Comparison of ENCODE assay signal across 20 cellular contexts in genomic region chr11:118050208-118050891, GRCh38. TPM values are rescaled to one million over a fixed set of nuclear protein-coding genes. Genes with fewer than 3 reads are reported as not detected.
DNase-seq lines count a peak whose midpoint lies in the region; ATAC-seq and TF ChIP-seq lines count a peak whose summit lies in the region.
"Had no signal": no experiment of that assay in that cellular context is flagged by ENCODE, and none has a peak within 500 bp of the region (broad histone marks: within the 10 kb centered on the region; RNA-seq: fewer than 3 reads in every experiment).

No MANE protein-coding gene starts in this region.

- H3K27ac ChIP-seq in vagina: no peak overlapping the region
- H3K27ac ChIP-seq: 22Rv1, body of pancreas, lower lobe of right lung had no signal

- H3K27ac Mint-ChIP-seq in T-helper 1 cell treated with Interleukin-12 subunit alpha and Interleukin-12 subunit beta and Interleukin-4 antibody, amounts not matched to agents 30 μg/mL and 1 μg/mL, for 36 hours: peak overlapping the region; percentile 99
- H3K27ac Mint-ChIP-seq in stimulated activated naive CD8-positive, alpha-beta T cell treated with anti-CD3 and anti-CD28 coated beads, Interleukin-15, Interleukin-2, amounts not matched to agents 100 ng/mL and 50 ng/mL, for 24 hours: peak overlapping the region; percentile 57
- peak overlapping the region in 1 of 2 donors; percentile 75 for H3K27ac Mint-ChIP-seq in stimulated activated naive CD8-positive, alpha-beta T cell treated with anti-CD3 and anti-CD28 coated beads, Interleukin-15, amount 100 ng/mL, for 72 hours
- peak overlapping the region; percentile 76 to 92 (median 90) for H3K27ac Mint-ChIP-seq in immature natural killer cell
- H3K27ac Mint-ChIP-seq in glutamatergic neuron (ENCODE audit: unreplicated experiment): no peak overlapping the region
- H3K27ac Mint-ChIP-seq: H9 had no signal

- H3K36me3 Mint-ChIP-seq in T-helper 1 cell treated with Interleukin-12 subunit alpha and Interleukin-12 subunit beta and Interleukin-4 antibody, amounts not matched to agents 30 μg/mL and 1 μg/mL, for 36 hours (ENCODE audit: low read depth): peaks cover 5% of the 10 kb centered on the region
- H3K36me3 Mint-ChIP-seq in stimulated activated naive CD8-positive, alpha-beta T cell treated with anti-CD3 and anti-CD28 coated beads, Interleukin-15, Interleukin-2, amounts not matched to agents 100 ng/mL and 50 ng/mL, for 24 hours (ENCODE audit: low read depth): no peaks in the 10 kb centered on the region
- H3K36me3 Mint-ChIP-seq in immature natural killer cell (no peaks in the 10 kb centered on the region), glutamatergic neuron (ENCODE audit: unreplicated experiment) (no peaks in the 10 kb centered on the region)

- no peaks in the 10 kb centered on the region for H3K27me3 ChIP-seq in vagina
- H3K27me3 ChIP-seq: body of pancreas had no signal

- H3K4me1 ChIP-seq in vagina: no peaks in the 10 kb centered on the region
- H3K4me1 ChIP-seq: body of pancreas, lower lobe of right lung had no signal

- H3K36me3 ChIP-seq in vagina: no peaks in the 10 kb centered on the region
- H3K36me3 ChIP-seq: lower lobe of right lung had no signal

- no peak for TF ChIP-seq POLR2A in vagina (IDR thresholded peaks at IDR 0.05)

- ATAC-seq in stimulated activated naive CD8-positive, alpha-beta T cell treated with anti-CD3 and anti-CD28 coated beads, Interleukin-15, amount 100 ng/mL, for 72 hours: no peak
- ATAC-seq: body of pancreas, PC-3, right cardiac atrium had no signal

- H3K9me3 Mint-ChIP-seq in T-helper 1 cell treated with Interleukin-12 subunit alpha and Interleukin-12 subunit beta and Interleukin-4 antibody, amounts not matched to agents 30 μg/mL and 1 μg/mL, for 36 hours: no peaks in the 10 kb centered on the region
- H3K9me3 Mint-ChIP-seq in stimulated activated naive CD8-positive, alpha-beta T cell treated with anti-CD3 and anti-CD28 coated beads, Interleukin-15, Interleukin-2, amounts not matched to agents 100 ng/mL and 50 ng/mL, for 24 hours: no peaks in the 10 kb centered on the region
- H3K9me3 Mint-ChIP-seq in stimulated activated naive CD8-positive, alpha-beta T cell treated with anti-CD3 and anti-CD28 coated beads, Interleukin-15, amount 100 ng/mL, for 72 hours: no peaks in the 10 kb centered on the region
- H3K9me3 Mint-ChIP-seq in immature natural killer cell: no peaks in the 10 kb centered on the region
- no peaks in the 10 kb centered on the region for H3K9me3 Mint-ChIP-seq in glutamatergic neuron (ENCODE audit: unreplicated experiment)
- H3K9me3 Mint-ChIP-seq: H9 had no signal

- DNase-seq in T-helper 1 cell: no peak
- DNase-seq in stimulated activated naive CD8-positive, alpha-beta T cell treated with anti-CD3 and anti-CD28 coated beads, Interleukin-15, amount 100 ng/mL, for 72 hours: no peak
- DNase-seq in immature natural killer cell: no peak
- DNase-seq in vagina (ENCODE audit: extremely low spot score in 2 of 2): peak; percentile 81 to 84
- DNase-seq in glutamatergic neuron: no peak
- no peak for DNase-seq in activated CD4-positive, CD25-positive, alpha-beta regulatory T cell (lab: John Stamatoyannopoulos, UW)
- DNase-seq: AML-193, body of pancreas, H9, lower lobe of right lung, NCI-H1694, occipital lobe, PC-3, right cardiac atrium, SHP77 treated with DMSO at 0.1 percent for 48 hours, substantia nigra had no signal

- no peak overlapping the region for H3K4me3 Mint-ChIP-seq in T-helper 1 cell treated with Interleukin-12 subunit alpha and Interleukin-12 subunit beta and Interleukin-4 antibody, amounts not matched to agents 30 μg/mL and 1 μg/mL, for 36 hours
- H3K4me3 Mint-ChIP-seq in stimulated activated naive CD8-positive, alpha-beta T cell treated with anti-CD3 and anti-CD28 coated beads, Interleukin-15, Interleukin-2, amounts not matched to agents 100 ng/mL and 50 ng/mL, for 24 hours: no peak overlapping the region
- no peak overlapping the region for H3K4me3 Mint-ChIP-seq in stimulated activated naive CD8-positive, alpha-beta T cell treated with anti-CD3 and anti-CD28 coated beads, Interleukin-15, amount 100 ng/mL, for 72 hours
- peak overlapping the region; percentile 33 to 83 (median 69) for H3K4me3 Mint-ChIP-seq in immature natural killer cell
- no peak overlapping the region for H3K4me3 Mint-ChIP-seq in glutamatergic neuron (ENCODE audit: unreplicated experiment)
- H3K4me3 Mint-ChIP-seq: H9 had no signal

- no peak for TF ChIP-seq CTCF in vagina (IDR thresholded peaks at IDR 0.05)
- no peak for TF ChIP-seq CTCF in glutamatergic neuron (IDR thresholded peaks at IDR 0.05; ENCODE audit: partially characterized antibody, unreplicated experiment)

- H3K4me3 ChIP-seq in vagina: no peak overlapping the region
- H3K4me3 ChIP-seq: body of pancreas, lower lobe of right lung had no signal

- H3K9me3 ChIP-seq in vagina: no peaks in the 10 kb centered on the region
- H3K9me3 ChIP-seq: body of pancreas, lower lobe of right lung had no signal

- H3K4me1 Mint-ChIP-seq in T-helper 1 cell treated with Interleukin-12 subunit alpha and Interleukin-12 subunit beta and Interleukin-4 antibody, amounts not matched to agents 30 μg/mL and 1 μg/mL, for 36 hours (ENCODE audit: low read depth): peaks cover 67% of the 10 kb centered on the region
- peaks cover 74% of the 10 kb centered on the region for H3K4me1 Mint-ChIP-seq in stimulated activated naive CD8-positive, alpha-beta T cell treated with anti-CD3 and anti-CD28 coated beads, Interleukin-15, Interleukin-2, amounts not matched to agents 100 ng/mL and 50 ng/mL, for 24 hours (ENCODE audit: low read depth)
- peaks cover 80% of the 10 kb centered on the region for H3K4me1 Mint-ChIP-seq in stimulated activated naive CD8-positive, alpha-beta T cell treated with anti-CD3 and anti-CD28 coated beads, Interleukin-15, amount 100 ng/mL, for 72 hours
- H3K4me1 Mint-ChIP-seq in immature natural killer cell: peaks cover 66 to 76% of the 10 kb centered on the region in 2 donors
- no peaks in the 10 kb centered on the region for H3K4me1 Mint-ChIP-seq in glutamatergic neuron (ENCODE audit: low read depth, unreplicated experiment)

- H3K27me3 Mint-ChIP-seq in T-helper 1 cell treated with Interleukin-12 subunit alpha and Interleukin-12 subunit beta and Interleukin-4 antibody, amounts not matched to agents 30 μg/mL and 1 μg/mL, for 36 hours (ENCODE audit: low read depth): no peaks in the 10 kb centered on the region
- H3K27me3 Mint-ChIP-seq in stimulated activated naive CD8-positive, alpha-beta T cell treated with anti-CD3 and anti-CD28 coated beads, Interleukin-15, Interleukin-2, amounts not matched to agents 100 ng/mL and 50 ng/mL, for 24 hours: no peaks in the 10 kb centered on the region
- no peaks in the 10 kb centered on the region for H3K27me3 Mint-ChIP-seq in stimulated activated naive CD8-positive, alpha-beta T cell treated with anti-CD3 and anti-CD28 coated beads, Interleukin-15, amount 100 ng/mL, for 72 hours
- H3K27me3 Mint-ChIP-seq in immature natural killer cell (ENCODE audit: low read depth in 3 of 3) (peaks cover 4 to 11% (median 9%) of the 10 kb centered on the region in 3 donors), glutamatergic neuron (ENCODE audit: unreplicated experiment) (peaks cover 2% of the 10 kb centered on the region)

- intact Hi-C loops in vagina (cut with DNase I): loop anchor here (5.0 kb wide), 1 partner anchor 1328 kb away; no protein-coding TSS in a partner anchor

RNA-seq across cellular contexts. Expression of gene TMPRSS4, which starts 26.5 kb away (rescaled TPM):
- polyA plus RNA-seq in immature natural killer cell: not detected
- total RNA-seq in vagina (20.9 TPM), glutamatergic neuron (ENCODE audit: unreplicated experiment) (not detected)
- total RNA-seq: H9; occipital lobe; right cardiac atrium; T-helper 2 cell treated with Interferon-gamma antibody and Interleukin-4, amounts not matched to agents 100 ng/mL and 5 ng/mL, for 36 hours had no signal
- polyA plus RNA-seq: right cardiac atrium had no signal

RNA-seq across cellular contexts. Expression of gene SMIM35, which starts 36.4 kb away (rescaled TPM):
- polyA plus RNA-seq in immature natural killer cell: 1 to 10 TPM in 1 of 3 donors, under 1 TPM in 1, not detected in 1; 0.49 to 1.1 TPM
- total RNA-seq in vagina (not detected), glutamatergic neuron (ENCODE audit: unreplicated experiment) (not detected)
- total RNA-seq: body of pancreas, H9, lower lobe of right lung, occipital lobe, PC-3, right cardiac atrium had no signal
- polyA plus RNA-seq: right cardiac atrium had no signal

Comparison
In these comparisons a context has a peak if more than half of its experiments do, and no peak if none do; other contexts are left out.
1. H3K4me3 Mint-ChIP-seq: peak in immature natural killer cell (5 of 5); none in T-helper 1 cell treated with Interleukin-12 subunit alpha and Interleukin-12 subunit beta and Interleukin-4 antibody, amounts not matched to agents 30 μg/mL and 1 μg/mL, for 36 hours (single experiment), stimulated activated naive CD8-positive, alpha-beta T cell treated with anti-CD3 and anti-CD28 coated beads, Interleukin-15, Interleukin-2, amounts not matched to agents 100 ng/mL and 50 ng/mL, for 24 hours (single experiment), stimulated activated naive CD8-positive, alpha-beta T cell treated with anti-CD3 and anti-CD28 coated beads, Interleukin-15, amount 100 ng/mL, for 72 hours (0 of 2) and glutamatergic neuron (single experiment).
2. DNase-seq: peak in vagina (2 of 2); none in T-helper 1 cell (0 of 5), stimulated activated naive CD8-positive, alpha-beta T cell treated with anti-CD3 and anti-CD28 coated beads, Interleukin-15, amount 100 ng/mL, for 72 hours (0 of 2), immature natural killer cell (0 of 3), glutamatergic neuron (single experiment) and activated CD4-positive, CD25-positive, alpha-beta regulatory T cell (0 of 4).
3. RNA of gene TMPRSS4, which starts 26.5 kb away (total RNA-seq): 20.9 TPM in vagina (single experiment); not detected in glutamatergic neuron (single experiment); every median in the first group is over 10 times any median in the second.